Comparison of ENCODE assay signal across 11 cellular contexts in genomic region chr7:129719980-129720732, GRCh38.
DNase-seq lines count a peak whose midpoint lies in the region; ATAC-seq, FAIRE-seq and TF ChIP-seq lines count a peak whose summit lies in the region.
"Had no signal": no experiment of that assay in that cellular context is flagged by ENCODE, and none has a peak within 500 bp of the region (broad histone marks: within the 10 kb centered on the region; RNA-seq: fewer than 3 reads in every experiment).

No MANE protein-coding gene starts in this region.

- no peaks in the 10 kb centered on the region for H3K9me3 ChIP-seq in A549
- H3K9me3 ChIP-seq: Caco-2, MG63 had no signal

- DNase-seq in A549 (ENCODE audit: low read depth in 1 of 2, low spot score in 1 of 2) (no peak), DMS53 treated with DMSO at 0.1 percent for 48 hours (lab: John Stamatoyannopoulos, UW; ENCODE audit: unreplicated experiment) (peak; percentile 63), NCI-H748 (lab: John Stamatoyannopoulos, UW; ENCODE audit: unreplicated experiment) (peak; percentile 88), fibroblast of the aortic adventitia (ENCODE audit: low read depth) (peak; percentile 43), activated gamma-delta T cell (lab: John Stamatoyannopoulos, UW) (no peak), G401 (ENCODE audit: low spot score) (no peak), A172 (ENCODE audit: low spot score) (no peak)
- DNase-seq: Caco-2, mammary epithelial cell, MG63 had no signal

- FAIRE-seq in A549 (lab: Jason Lieb, UNC), result no peak

- in situ Hi-C loops in G401 (cut with HindIII; ENCODE audit: low sequenced_read_pairs), result no loop called here

- 86% methylated on average over 6 of the region's 6 CpGs for WGBS in A549 (ENCODE audit: missing lambda C conversion rate)

- CTCF ChIA-PET in A549 (lab: Yijun Ruan, JAX), result interaction anchor here (0.6 to 2.1 kb wide), 3 partner anchors 10 to 101 kb away, joined by 3 to 5 read pairs (median 4); no protein-coding TSS in a partner anchor

- peak in 1 of 2 experiments; percentile 39; a peak in 2 of 6 replicates for ATAC-seq in A549
- ATAC-seq in GM21526 (IDR thresholded peaks at IDR 0.05; ENCODE audit: low FRiP score, unreplicated experiment), result no peak

- peaks cover 13% of the 10 kb centered on the region for H3K4me1 ChIP-seq in A549
- H3K4me1 ChIP-seq: Caco-2 had no signal

- TF ChIP-seq RAD21 in A549 (conservative IDR thresholded peaks at IDR 0.05 in 1 of 2, IDR thresholded peaks at IDR 0.05 in 1 of 2), result no peak

- H3K4me3 ChIP-seq in A549 (no peak overlapping the region), fibroblast of the aortic adventitia (ENCODE audit: low read depth, low read length) (no peak overlapping the region)
- H3K4me3 ChIP-seq: MG63 had no signal

- no peak for TF ChIP-seq EP300 in A549 (IDR thresholded peaks at IDR 0.05)

- POLR2A ChIA-PET in A549 (lab: Yijun Ruan, JAX), result interaction anchor here (0.6 kb wide), 1 partner anchor 290 kb away, joined by 7 read pairs; no protein-coding TSS in a partner anchor

- peak overlapping the region; percentile 42 to 80; a peak in 5 of 6 replicates for H3K27ac ChIP-seq in A549

- H3K4me2 ChIP-seq in A549, result peak overlapping the region; percentile 29; the same call in 2 of the 3 replicates

- no peak for TF ChIP-seq POLR2A in A549 (IDR thresholded peaks at IDR 0.05; ENCODE audit: low read length)

- TF ChIP-seq CTCF in A549 (IDR thresholded peaks at IDR 0.05) (no peak), fibroblast of the aortic adventitia (IDR thresholded peaks at IDR 0.05; ENCODE audit: insufficient read depth, low read length) (no peak)

TF ChIP-seq in A549, 52 proteins besides CTCF, POLR2A, EP300 and RAD21:
- TF ChIP-seq KDM5A (IDR thresholded peaks at IDR 0.05) (no peak), CBX8 (IDR thresholded peaks at IDR 0.05) (no peak), MAFK (IDR thresholded peaks at IDR 0.05; ENCODE audit: partially characterized antibody) (peak; percentile 31)

Comparison
In these comparisons a context has a peak if more than half of its experiments do, and no peak if none do; other contexts are left out.
1. DNase-seq: peak in DMS53 treated with DMSO at 0.1 percent for 48 hours (single experiment), NCI-H748 (single experiment) and fibroblast of the aortic adventitia (single experiment); none in A549 (0 of 2), activated gamma-delta T cell (single experiment), G401 (single experiment) and A172 (single experiment).